Comparison of ENCODE assay signal across 10 cellular contexts in genomic region chrX:66015152-66015827, GRCh38. TPM values are rescaled to one million over a fixed set of nuclear protein-coding genes. Genes with fewer than 3 reads are reported as not detected.
DNase-seq lines count a peak whose midpoint lies in the region; ATAC-seq, FAIRE-seq and TF ChIP-seq lines count a peak whose summit lies in the region.
"Had no signal": no experiment of that assay in that cellular context is flagged by ENCODE, and none has a peak within 500 bp of the region (broad histone marks: within the 10 kb centered on the region; RNA-seq: fewer than 3 reads in every experiment).

No MANE protein-coding gene starts in this region.

- no peaks in the 10 kb centered on the region for H3K9me3 ChIP-seq in OCI-LY3 (ENCODE audit: insufficient read depth, low read length)

- peak; percentile 29 for ATAC-seq in GM21619 (IDR thresholded peaks at IDR 0.05; ENCODE audit: unreplicated experiment)
- ATAC-seq: HCT116 had no signal

- DNase-seq in GM10266 (ENCODE audit: extremely low spot score) (peak; percentile 3), HTR-8/SVneo (ENCODE audit: insufficient read length, low spot score) (no peak), HPDE6-E6E7 (ENCODE audit: extremely low spot score) (no peak), NCI-H1930 (lab: John Stamatoyannopoulos, UW) (no peak), cerebellum (ENCODE audit: low spot score) (no peak)

- no peaks in the 10 kb centered on the region for H3K27me3 ChIP-seq in OCI-LY3 (ENCODE audit: low read depth, low read length)
- no peaks in the 10 kb centered on the region for H3K27me3 ChIP-seq in layer of hippocampus (ENCODE audit: control insufficient read depth, insufficient read depth, low read length)

- H3K27ac ChIP-seq in OCI-LY3 (ENCODE audit: low read length) (peak overlapping the region; percentile 48; the same call in 1 of the 2 replicates), layer of hippocampus (ENCODE audit: low read depth, low read length) (peak overlapping the region; percentile 8)

- H3K4me3 ChIP-seq in OCI-LY3 (ENCODE audit: low read length), result no peak overlapping the region

- peaks cover 95% of the 10 kb centered on the region for H3K4me1 ChIP-seq in OCI-LY3 (ENCODE audit: low read length)

- peak overlapping the region; percentile 58 for H3K4me2 ChIP-seq in OCI-LY3 (ENCODE audit: low read length)

- H2AFZ ChIP-seq in OCI-LY3 (ENCODE audit: low read depth, low read length), result no peak overlapping the region

- H4K20me1 ChIP-seq in OCI-LY3 (ENCODE audit: insufficient read depth, low read length), result no peaks in the 10 kb centered on the region

- H3K9ac ChIP-seq in OCI-LY3 (ENCODE audit: low read length), result no peak overlapping the region; the same call in 1 of the 2 replicates

- FAIRE-seq in HTR-8/SVneo (lab: Jason Lieb, UNC), result no peak

- no peaks in the 10 kb centered on the region for H3K36me3 ChIP-seq in OCI-LY3 (replicated peaks; ENCODE audit: low read depth, low read length)

- no peaks in the 10 kb centered on the region for H3K79me2 ChIP-seq in OCI-LY3 (ENCODE audit: low read length)

- TF ChIP-seq CTCF in GM10266 (IDR thresholded peaks at IDR 0.05; ENCODE audit: control insufficient read depth, insufficient read depth, low read depth, missing control alignments) (no peak), OCI-LY3 (IDR thresholded peaks at IDR 0.05; ENCODE audit: low read depth, low read length) (no peak)

RNA-seq across cellular contexts. Expression of gene VSIG4, which starts 24.6 kb away (rescaled TPM):
- total RNA-seq in cerebellum, result 16.9 TPM
- total RNA-seq: lung microvascular endothelial cell had no signal
